Comparison of ENCODE assay signal across 9 cellular contexts in genomic region chr12:120230326-120230973, GRCh38. TPM values are rescaled to one million over a fixed set of nuclear protein-coding genes. Genes with fewer than 3 reads are reported as not detected.
DNase-seq lines count a peak whose midpoint lies in the region; ATAC-seq and TF ChIP-seq lines count a peak whose summit lies in the region.
"Had no signal": no experiment of that assay in that cellular context is flagged by ENCODE, and none has a peak within 500 bp of the region (broad histone marks: within the 10 kb centered on the region; RNA-seq: fewer than 3 reads in every experiment).

No MANE protein-coding gene starts in this region.

- peaks cover 98% of the 10 kb centered on the region for H3K4me1 Mint-ChIP-seq in activated naive CD4-positive, alpha-beta T cell treated with anti-CD3 and anti-CD28 coated beads, Interleukin-2, amount 10 ng/mL, durations not matched to agents 7 days and 5 days
- H3K4me1 Mint-ChIP-seq in T-helper 17 cell (peaks cover 63% of the 10 kb centered on the region), neural crest cell (peaks cover 82% of the 10 kb centered on the region)

- CTCF ChIA-PET in activated naive CD4-positive, alpha-beta T cell treated with anti-CD3 and anti-CD28 coated beads, Interleukin-2, amount 10 ng/mL, durations not matched to agents 7 days and 5 days (lab: Charles Lee): interaction anchor here (1.3 to 14.9 kb wide), 7 partner anchors 10 to 72 kb away, joined by 3 to 773 read pairs (median 7); partner anchors contain the start of genes PXN, RNU4-2, RPLP0 and SIRT4

- TF ChIP-seq CTCF in neural crest cell (conservative IDR thresholded peaks at IDR 0.05): no peak

- no peaks in the 10 kb centered on the region for H3K27me3 Mint-ChIP-seq in activated naive CD4-positive, alpha-beta T cell treated with anti-CD3 and anti-CD28 coated beads, Interleukin-2, amount 10 ng/mL, durations not matched to agents 7 days and 5 days
- H3K27me3 Mint-ChIP-seq in T-helper 17 cell (no peaks in the 10 kb centered on the region), neural crest cell (ENCODE audit: low read depth) (no peaks in the 10 kb centered on the region)

- H3K9me3 Mint-ChIP-seq in activated naive CD4-positive, alpha-beta T cell treated with anti-CD3 and anti-CD28 coated beads, Interleukin-2, amount 10 ng/mL, durations not matched to agents 7 days and 5 days: no peaks in the 10 kb centered on the region
- H3K9me3 Mint-ChIP-seq in neural crest cell: no peaks in the 10 kb centered on the region

- H3K9me3 ChIP-seq in T-helper 17 cell (ENCODE audit: control insufficient read depth, low read length, poor library complexity, severe bottlenecking): no peaks in the 10 kb centered on the region

- peak overlapping the region; percentile 95 for H3K27ac Mint-ChIP-seq in activated naive CD4-positive, alpha-beta T cell treated with anti-CD3 and anti-CD28 coated beads, Interleukin-2, amount 10 ng/mL, durations not matched to agents 7 days and 5 days
- peak overlapping the region; percentile 93 for H3K27ac Mint-ChIP-seq in T-helper 17 cell
- H3K27ac Mint-ChIP-seq in neural crest cell (ENCODE audit: unreplicated experiment): peak overlapping the region; percentile 75

- no peak for DNase-seq in activated naive CD4-positive, alpha-beta T cell treated with anti-CD3 and anti-CD28 coated beads, Interleukin-2, amount 10 ng/mL, durations not matched to agents 7 days and 5 days
- DNase-seq in activated naive CD4-positive, alpha-beta T cell treated with anti-CD3 and anti-CD28 coated beads, Interleukin-2, amount 50 U/mL, for 16 hours: no peak
- no peak for DNase-seq in T-helper 17 cell
- DNase-seq in fibroblast of gingiva (ENCODE audit: low read depth): peak; percentile 95
- no peak for DNase-seq in neural crest cell (ENCODE audit: low read depth, low spot score)
- no peak for DNase-seq in D341Med (ENCODE audit: low spot score)

- peaks cover 30% of the 10 kb centered on the region for H3K36me3 Mint-ChIP-seq in activated naive CD4-positive, alpha-beta T cell treated with anti-CD3 and anti-CD28 coated beads, Interleukin-2, amount 10 ng/mL, durations not matched to agents 7 days and 5 days
- H3K36me3 Mint-ChIP-seq in T-helper 17 cell (ENCODE audit: low read depth) (no peaks in the 10 kb centered on the region), neural crest cell (ENCODE audit: low read depth) (no peaks in the 10 kb centered on the region)

- no peak for ATAC-seq in T-helper 17 cell
- ATAC-seq in GM21717 (IDR thresholded peaks at IDR 0.05; ENCODE audit: unreplicated experiment): no peak
- ATAC-seq in GM19455 (IDR thresholded peaks at IDR 0.05; ENCODE audit: unreplicated experiment): no peak
- ATAC-seq: GM12878 had no signal

- H3K4me3 Mint-ChIP-seq in activated naive CD4-positive, alpha-beta T cell treated with anti-CD3 and anti-CD28 coated beads, Interleukin-2, amount 10 ng/mL, durations not matched to agents 7 days and 5 days: peak overlapping the region; percentile 62
- H3K4me3 Mint-ChIP-seq in T-helper 17 cell (no peak overlapping the region), neural crest cell (peak overlapping the region; percentile 63)

RNA-seq across cellular contexts. Expression of gene RPLP0, which starts 29.5 kb away (rescaled TPM):
- total RNA-seq in T-helper 17 cell: 1,000 to 10,000 TPM; 2,187 to 2,381 TPM
- total RNA-seq in neural crest cell: 2,997 and 3,023 TPM in 2 replicates

RNA-seq across cellular contexts. Expression of gene PXN, which starts 35.1 kb away (rescaled TPM):
- total RNA-seq in T-helper 17 cell: 100 to 1,000 TPM; 155 to 190 TPM
- total RNA-seq in neural crest cell: 54.5 and 61.5 TPM in 2 replicates

RNA-seq across cellular contexts. Expression of gene GCN1, which starts 35.9 kb away (rescaled TPM):
- 100 to 1,000 TPM; 150 to 163 TPM for total RNA-seq in T-helper 17 cell
- 108 and 114 TPM in 2 replicates for total RNA-seq in neural crest cell
